In the genomic region with DNA sequence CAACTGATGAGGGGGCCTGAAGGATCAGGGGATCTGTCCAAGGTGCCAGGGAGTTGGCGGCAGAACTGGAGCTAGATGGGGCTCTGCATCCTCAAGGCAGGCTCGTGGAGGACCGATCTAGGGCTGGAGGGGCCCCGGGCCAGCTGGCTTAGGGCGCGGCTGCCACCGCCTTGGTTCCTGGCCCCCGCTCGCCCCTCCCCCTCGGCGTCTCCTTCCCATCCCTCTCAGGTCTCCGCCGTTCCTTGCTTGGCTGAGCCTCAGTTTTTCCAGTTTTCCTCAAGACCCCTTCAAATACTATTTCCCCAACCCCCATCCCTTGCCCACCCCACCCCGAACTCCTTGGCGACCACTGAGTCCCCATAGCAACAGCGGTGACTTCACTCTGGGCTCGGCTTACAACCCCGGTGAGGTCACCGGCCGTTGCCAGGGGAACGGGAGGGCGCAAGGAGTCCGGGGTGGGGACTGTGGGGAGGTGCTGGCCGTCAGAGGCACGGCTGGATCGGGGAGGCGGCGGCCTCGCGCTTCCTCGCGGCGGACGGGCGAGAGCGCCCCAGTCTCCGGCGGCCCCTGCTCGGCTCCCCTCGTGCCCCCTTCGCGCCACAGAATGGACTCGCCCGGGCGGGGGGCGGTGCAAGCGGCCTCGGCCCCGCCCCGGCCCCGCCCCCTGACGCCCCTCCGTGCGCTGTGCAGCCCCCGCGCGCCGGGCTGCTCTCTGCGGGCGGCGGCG, we compare ENCODE assay signal across 9 cellular contexts. TPM values are rescaled to one million over a fixed set of nuclear protein-coding genes. Genes with fewer than 3 reads are reported as not detected.
DNase-seq lines count a peak whose midpoint lies in the region; ATAC-seq lines count a peak whose summit lies in the region.
"Had no signal": no experiment of that assay in that cellular context is flagged by ENCODE, and none has a peak within 500 bp of the region (broad histone marks: within the 10 kb centered on the region; RNA-seq: fewer than 3 reads in every experiment).

No MANE protein-coding gene starts in this region.

- H3K9me2 ChIP-seq in Karpas-422 (replicated peaks; ENCODE audit: insufficient read depth, low read length) = no peaks in the 10 kb centered on the region

- no peak overlapping the region for H2AFZ ChIP-seq in Karpas-422 (ENCODE audit: low read length)

- H3K36me3 ChIP-seq in Karpas-422 (ENCODE audit: insufficient read depth, low read length) = no peaks in the 10 kb centered on the region
- H3K36me3 ChIP-seq: neutrophil had no signal

- CTCF ChIA-PET in activated CD4-positive, alpha-beta T cell treated with anti-CD3 and anti-CD28 coated beads, Interleukin-2, amount 10 ng/mL, durations not matched to agents 7 days and 5 days (lab: Charles Lee) = interaction anchor here (0.7 to 1.1 kb wide), 3 partner anchors 37 to 217 kb away, joined by 3 read pairs; no protein-coding TSS in a partner anchor

- peaks cover 33% of the 10 kb centered on the region for H3K27me3 Mint-ChIP-seq in activated CD4-positive, alpha-beta T cell treated with anti-CD3 and anti-CD28 coated beads, Interleukin-2, amount 10 ng/mL, durations not matched to agents 7 days and 5 days

- H3K4me2 ChIP-seq in Karpas-422 (ENCODE audit: low read depth, low read length, poor library complexity, severe bottlenecking) = no peak overlapping the region

- H3K4me3 ChIP-seq in Karpas-422 (ENCODE audit: low read length) = no peak overlapping the region

- no peaks in the 10 kb centered on the region for H3K27me3 ChIP-seq in Karpas-422 (ENCODE audit: low read length)

- peak overlapping the region; percentile 45 for H3K4me3 Mint-ChIP-seq in activated CD4-positive, alpha-beta T cell treated with anti-CD3 and anti-CD28 coated beads, Interleukin-2, amount 10 ng/mL, durations not matched to agents 7 days and 5 days

- ATAC-seq in HG02884 (IDR thresholded peaks at IDR 0.05; ENCODE audit: unreplicated experiment) = peak; percentile 51
- peak; percentile 70 for ATAC-seq in left colon

- no peaks in the 10 kb centered on the region for H3K9me3 Mint-ChIP-seq in activated CD4-positive, alpha-beta T cell treated with anti-CD3 and anti-CD28 coated beads, Interleukin-2, amount 10 ng/mL, durations not matched to agents 7 days and 5 days

- no peaks in the 10 kb centered on the region for H3K4me1 ChIP-seq in Karpas-422 (ENCODE audit: low read length)

- no peaks in the 10 kb centered on the region for H4K20me1 ChIP-seq in Karpas-422 (ENCODE audit: insufficient read depth, low read depth, low read length)

- no peak overlapping the region for H3K27ac Mint-ChIP-seq in activated CD4-positive, alpha-beta T cell treated with anti-CD3 and anti-CD28 coated beads, Interleukin-2, amount 10 ng/mL, durations not matched to agents 7 days and 5 days

- H3K27ac ChIP-seq in Karpas-422 (ENCODE audit: low read length) = no peak overlapping the region
- H3K27ac ChIP-seq: neutrophil had no signal

- peaks cover 7% of the 10 kb centered on the region for H3K4me1 Mint-ChIP-seq in activated CD4-positive, alpha-beta T cell treated with anti-CD3 and anti-CD28 coated beads, Interleukin-2, amount 10 ng/mL, durations not matched to agents 7 days and 5 days

- H3K9ac ChIP-seq in Karpas-422 (ENCODE audit: low read length) = no peak overlapping the region

- intact Hi-C loops in left colon (cut with DNase I, micrococcal nuclease) = no loop called here

- DNase-seq in ELF-1 (ENCODE audit: low read depth, low spot score) (peak; percentile 77), NCI-H226 (peak; percentile 78), dedifferentiated amniotic fluid mesenchymal stem cell (ENCODE audit: extremely low spot score) (peak; percentile 76), left colon (peak; percentile 75), Karpas-422 (no peak)
- peak; percentile 69 for DNase-seq in activated CD4-positive, alpha-beta T cell treated with anti-CD3 and anti-CD28 coated beads, Interleukin-2, amount 10 ng/mL, durations not matched to agents 7 days and 5 days
- DNase-seq in stimulated activated CD4-positive, alpha-beta T cell treated with anti-CD3 and anti-CD28 coated beads, Interleukin-15, amount 100 ng/mL, for 48 hours (ENCODE audit: low read depth in 2 of 2) = peak; percentile 44

- no peaks in the 10 kb centered on the region for H3K36me3 Mint-ChIP-seq in activated CD4-positive, alpha-beta T cell treated with anti-CD3 and anti-CD28 coated beads, Interleukin-2, amount 10 ng/mL, durations not matched to agents 7 days and 5 days (ENCODE audit: low read depth)

- no peaks in the 10 kb centered on the region for H3K9me3 ChIP-seq in Karpas-422 (ENCODE audit: low read length)
- H3K9me3 ChIP-seq: neutrophil had no signal

- POLR2A ChIA-PET in activated CD4-positive, alpha-beta T cell treated with anti-CD3 and anti-CD28 coated beads, Interleukin-2, amount 10 ng/mL, durations not matched to agents 7 days and 5 days (lab: Charles Lee) = no interaction called here

- no peaks in the 10 kb centered on the region for H3K79me2 ChIP-seq in Karpas-422 (ENCODE audit: low read length)

RNA-seq across cellular contexts. Expression of gene FREY1, which starts 7.5 kb away (rescaled TPM):
- total RNA-seq in activated CD4-positive, alpha-beta T cell treated with anti-CD3 and anti-CD28 coated beads, Interleukin-2, amount 10 ng/mL, durations not matched to agents 7 days and 5 days = 1 to 10 TPM; 3.2 to 3.9 TPM
- 1 to 10 TPM in 1 of 2 donors, under 1 TPM in 1; 0.61 to 1.3 TPM for total RNA-seq in left colon
- 2.3 and 3.9 TPM in 2 replicates for total RNA-seq in Karpas-422 (2014; rRNA removed; shearing (Covaris generic); ENCODE audit: low replicate concordance)

RNA-seq across cellular contexts. Expression of gene MAPK8IP1, which starts 14.2 kb away (rescaled TPM):
- under 1 TPM; 0.56 to 0.64 TPM for total RNA-seq in activated CD4-positive, alpha-beta T cell treated with anti-CD3 and anti-CD28 coated beads, Interleukin-2, amount 10 ng/mL, durations not matched to agents 7 days and 5 days
- total RNA-seq in left colon = 1 to 10 TPM; 1.7 to 4.0 TPM
- total RNA-seq in Karpas-422 (2014; rRNA removed; shearing (Covaris generic); ENCODE audit: low replicate concordance) = 0.83 TPM in 1 of 2 replicates, not detected in the other

RNA-seq across cellular contexts. Expression of gene PEX16, which starts 18.1 kb away (rescaled TPM):
- 10 to 100 TPM; 47.1 to 51.1 TPM for total RNA-seq in activated CD4-positive, alpha-beta T cell treated with anti-CD3 and anti-CD28 coated beads, Interleukin-2, amount 10 ng/mL, durations not matched to agents 7 days and 5 days
- total RNA-seq in left colon = 10 to 100 TPM; 39.6 to 42.9 TPM
- total RNA-seq in Karpas-422 (2014; rRNA removed; shearing (Covaris generic); ENCODE audit: low replicate concordance) = 83.3 and 89.3 TPM in 2 replicates

RNA-seq across cellular contexts. Expression of gene LARGE2, which starts 22.8 kb away (rescaled TPM):
- under 1 TPM; 0.40 to 0.44 TPM for total RNA-seq in activated CD4-positive, alpha-beta T cell treated with anti-CD3 and anti-CD28 coated beads, Interleukin-2, amount 10 ng/mL, durations not matched to agents 7 days and 5 days
- 1 to 10 TPM; 1.1 to 4.2 TPM for total RNA-seq in left colon
- total RNA-seq in Karpas-422 (2014; rRNA removed; shearing (Covaris generic); ENCODE audit: low replicate concordance) = 9.5 and 10.8 TPM in 2 replicates

RNA-seq across cellular contexts. Expression of gene CRY2, which starts 52.3 kb away (rescaled TPM):
- total RNA-seq in activated CD4-positive, alpha-beta T cell treated with anti-CD3 and anti-CD28 coated beads, Interleukin-2, amount 10 ng/mL, durations not matched to agents 7 days and 5 days = 10 to 100 TPM; 25.6 to 26.3 TPM
- 10 to 100 TPM; 25.6 to 31.3 TPM for total RNA-seq in left colon
- 12.5 and 16.1 TPM in 2 replicates for total RNA-seq in Karpas-422 (2014; rRNA removed; shearing (Covaris generic); ENCODE audit: low replicate concordance)
